6 cellular contexts compared by ENCODE assay signal in genomic region chr5:58838732-58839131, GRCh38.
"Had no signal": no experiment of that assay in that cellular context is flagged by ENCODE, and none has a peak within 500 bp of the region (broad histone marks: within the 10 kb centered on the region; RNA-seq: fewer than 3 reads in every experiment).

No MANE protein-coding gene starts in this region.

- FAIRE-seq: HTR-8/SVneo had no signal

- H3K9ac ChIP-seq: KMS-11 had no signal

- H3K27ac Mint-ChIP-seq: IgD-negative memory B cell had no signal

- H3K4me2 ChIP-seq: KMS-11 had no signal

- DNase-seq: KBM-7, KG1 had no signal

- H3K36me3 Mint-ChIP-seq: IgD-negative memory B cell had no signal

- H3K27ac ChIP-seq: HL-60, KMS-11 had no signal

- H3K4me3 Mint-ChIP-seq: IgD-negative memory B cell had no signal
